ENCODE assay signal across 13 cellular contexts in genomic region chr4:8761824-8762205, GRCh38.
"Had no signal": no experiment of that assay in that cellular context is flagged by ENCODE, and none has a peak within 500 bp of the region (broad histone marks: within the 10 kb centered on the region; RNA-seq: fewer than 3 reads in every experiment).

No MANE protein-coding gene starts in this region.

- H3K27ac ChIP-seq: adrenal gland, neutrophil, VCaP had no signal

- H3K4me1 Mint-ChIP-seq: activated CD4-positive, alpha-beta memory T cell treated with anti-CD3 and anti-CD28 coated beads, Interleukin-2, amount 10 ng/mL, durations not matched to agents 7 days and 5 days; activated CD4-positive, alpha-beta T cell treated with anti-CD3 and anti-CD28 coated beads for 36 hours; brain had no signal

- H3K27ac Mint-ChIP-seq: activated CD4-positive, alpha-beta memory T cell treated with anti-CD3 and anti-CD28 coated beads, Interleukin-2, amount 10 ng/mL, durations not matched to agents 7 days and 5 days; activated CD4-positive, alpha-beta T cell treated with anti-CD3 and anti-CD28 coated beads for 36 hours; activated T-cell treated with anti-CD3 and anti-CD28 coated beads, Interleukin-2, amount 50 U/mL, for 72 hours; brain had no signal

- DNase-seq: activated CD4-positive, alpha-beta memory T cell treated with anti-CD3 and anti-CD28 coated beads, Interleukin-2, amount 10 ng/mL, durations not matched to agents 7 days and 5 days; activated CD4-positive, alpha-beta T cell treated with anti-CD3 and anti-CD28 coated beads for 36 hours; activated naive CD4-positive, alpha-beta T cell treated with Interleukin-2 at 50 U/mL for 16 hours; activated T-cell treated with anti-CD3 and anti-CD28 coated beads, Interleukin-2, amount 50 U/mL, for 72 hours; adrenal gland; stimulated activated CD4-positive, alpha-beta T cell treated with anti-CD3 and anti-CD28 coated beads, Interleukin-1b, Interleukin-23, amount 100 ng/mL, for 48 hours; stimulated activated naive CD4-positive, alpha-beta T cell; T-helper 9 cell had no signal

- H3K36me3 ChIP-seq: adrenal gland, neutrophil had no signal

- H3K27me3 Mint-ChIP-seq: activated CD4-positive, alpha-beta memory T cell treated with anti-CD3 and anti-CD28 coated beads, Interleukin-2, amount 10 ng/mL, durations not matched to agents 7 days and 5 days; activated CD4-positive, alpha-beta T cell treated with anti-CD3 and anti-CD28 coated beads for 36 hours had no signal

- H3K9me3 Mint-ChIP-seq: activated CD4-positive, alpha-beta memory T cell treated with anti-CD3 and anti-CD28 coated beads, Interleukin-2, amount 10 ng/mL, durations not matched to agents 7 days and 5 days; activated T-cell treated with anti-CD3 and anti-CD28 coated beads, Interleukin-2, amount 50 U/mL, for 72 hours had no signal

- H3K4me3 Mint-ChIP-seq: activated CD4-positive, alpha-beta memory T cell treated with anti-CD3 and anti-CD28 coated beads, Interleukin-2, amount 10 ng/mL, durations not matched to agents 7 days and 5 days; activated CD4-positive, alpha-beta T cell treated with anti-CD3 and anti-CD28 coated beads for 36 hours; activated T-cell treated with anti-CD3 and anti-CD28 coated beads, Interleukin-2, amount 50 U/mL, for 72 hours; brain had no signal

- H3K9me3 ChIP-seq: adrenal gland, neutrophil had no signal

- H3K27me3 ChIP-seq: adrenal gland had no signal

- ATAC-seq: activated CD4-positive, alpha-beta T cell treated with anti-CD3 and anti-CD28 coated beads for 36 hours; activated T-cell treated with anti-CD3 and anti-CD28 coated beads, Interleukin-2, amount 50 U/mL, for 72 hours; esophagus mucosa; right cardiac atrium had no signal

- H3K4me3 ChIP-seq: adrenal gland had no signal

- H3K4me1 ChIP-seq: adrenal gland had no signal

- H3K36me3 Mint-ChIP-seq: brain had no signal
